Comparison of ENCODE assay signal across 29 cellular contexts in genomic region chr1:197620660-197621273, GRCh38.
DNase-seq lines count a peak whose midpoint lies in the region; ATAC-seq, FAIRE-seq and TF ChIP-seq lines count a peak whose summit lies in the region.
"Had no signal": no experiment of that assay in that cellular context is flagged by ENCODE, and none has a peak within 500 bp of the region (broad histone marks: within the 10 kb centered on the region; RNA-seq: fewer than 3 reads in every experiment).

No MANE protein-coding gene starts in this region.

- no peaks in the 10 kb centered on the region for H3K9me3 ChIP-seq in hepatocyte (ENCODE audit: low read depth)
- H3K9me3 ChIP-seq: BLaER1, esophagus muscularis mucosa, prostate gland, SK-N-SH, suprapubic skin had no signal

- 58% methylated on average over 7 of the region's 7 CpGs for WGBS in hepatocyte (ENCODE audit: low lambda C conversion rate, missing lambda C conversion rate)

- peak overlapping the region; percentile 49 for H3K4me2 ChIP-seq in hepatocyte
- H3K4me2 ChIP-seq: BLaER1, SK-N-SH had no signal

- ATAC-seq in GM18505 (IDR thresholded peaks at IDR 0.05; ENCODE audit: unreplicated experiment) (no peak), HG02885 (IDR thresholded peaks at IDR 0.05; ENCODE audit: poor library complexity, unreplicated experiment) (no peak)
- ATAC-seq: left cardiac atrium had no signal

- H4K20me1 ChIP-seq in hepatocyte (ENCODE audit: insufficient read depth, poor library complexity, severe bottlenecking): no peaks in the 10 kb centered on the region
- H4K20me1 ChIP-seq: BLaER1 had no signal

- H3K27me3 ChIP-seq in hepatocyte: no peaks in the 10 kb centered on the region
- H3K27me3 ChIP-seq: BLaER1, esophagus muscularis mucosa, suprapubic skin had no signal

- H2AFZ ChIP-seq in hepatocyte: no peak overlapping the region

- no peak overlapping the region for H3K4me3 ChIP-seq in hepatocyte
- H3K4me3 ChIP-seq: BLaER1, esophagus muscularis mucosa, prostate gland, suprapubic skin had no signal

- TF ChIP-seq CTCF in 22Rv1 (IDR thresholded peaks at IDR 0.05): no peak
- TF ChIP-seq CTCF in D721Med (IDR thresholded peaks at IDR 0.05; ENCODE audit: insufficient read depth, missing control alignments): no peak
- no peak for TF ChIP-seq CTCF in hepatocyte (IDR thresholded peaks at IDR 0.05; ENCODE audit: poor library complexity)

- H3K36me3 ChIP-seq in hepatocyte (replicated peaks; ENCODE audit: insufficient read depth, low read depth): no peaks in the 10 kb centered on the region
- H3K36me3 ChIP-seq: BLaER1, prostate gland had no signal

- H3K27ac ChIP-seq in 22Rv1 (peak overlapping the region; percentile 85), hepatocyte (peak overlapping the region; percentile 52)
- H3K27ac ChIP-seq: BLaER1, esophagus muscularis mucosa, prostate gland, suprapubic skin had no signal

- no peak for DNase-seq in D721Med (ENCODE audit: insufficient read length, low spot score)
- DNase-seq in NCI-H748 (lab: John Stamatoyannopoulos, UW; ENCODE audit: unreplicated experiment): peak; percentile 40
- peak; percentile 22 for DNase-seq in hepatocyte (ENCODE audit: low spot score)
- DNase-seq in NCI-H2107 treated with DMSO at 0.1 percent for 48 hours (lab: John Stamatoyannopoulos, UW; ENCODE audit: unreplicated experiment): no peak
- DNase-seq in RCC 7860 (ENCODE audit: low spot score): no peak
- DNase-seq: activated CD4-positive, alpha-beta T cell treated with anti-CD3 and anti-CD28 coated beads for 48 hours; activated CD8-positive, alpha-beta memory T cell treated with anti-CD3 and anti-CD28 coated beads for 24 hours; activated effector memory CD4-positive, alpha-beta T cell treated with Interleukin-2 at 50 U/mL for 16 hours; activated naive CD8-positive, alpha-beta T cell treated with anti-CD3 and anti-CD28 coated beads for 36 hours; aorta; foreskin melanocyte; hippocampal formation; Kasumi-1; left cardiac atrium; mesenchymal stem cell; NCI-H1048; NCI-H187; NCI-H446 treated with DMSO at 0.1 percent for 48 hours; SK-N-SH; stimulated activated CD4-positive, alpha-beta T cell treated with anti-CD3 and anti-CD28 coated beads, Interleukin-15, amount 100 ng/mL, for 24 hours; stimulated activated naive CD4-positive, alpha-beta T cell; T-helper 2 cell had no signal

- no peak for TF ChIP-seq POLR2A in GM18505 (IDR thresholded peaks at IDR 0.05; ENCODE audit: borderline replicate concordance, extremely low read depth, insufficient read depth, insufficient read length)

- no peaks in the 10 kb centered on the region for H3K79me2 ChIP-seq in hepatocyte

- no peaks in the 10 kb centered on the region for H3K4me1 ChIP-seq in hepatocyte (ENCODE audit: insufficient read depth)
- H3K4me1 ChIP-seq: prostate gland, suprapubic skin had no signal

- H3K9me2 ChIP-seq in hepatocyte (replicated peaks; ENCODE audit: insufficient read depth): no peaks in the 10 kb centered on the region
- H3K9me2 ChIP-seq: SK-N-SH had no signal

- FAIRE-seq in D721Med (lab: Jason Lieb, UNC): peak; percentile 72
- no peak for FAIRE-seq in RCC 7860 (lab: Jason Lieb, UNC)

Comparison
In these comparisons a context has a peak if more than half of its experiments do, and no peak if none do; other contexts are left out.
1. DNase-seq: peak in NCI-H748 (single experiment) and hepatocyte (single experiment); none in D721Med (single experiment), NCI-H2107 treated with DMSO at 0.1 percent for 48 hours (single experiment) and RCC 7860 (single experiment).